Comparison of ENCODE assay signal across 8 cellular contexts in the genomic region with DNA sequence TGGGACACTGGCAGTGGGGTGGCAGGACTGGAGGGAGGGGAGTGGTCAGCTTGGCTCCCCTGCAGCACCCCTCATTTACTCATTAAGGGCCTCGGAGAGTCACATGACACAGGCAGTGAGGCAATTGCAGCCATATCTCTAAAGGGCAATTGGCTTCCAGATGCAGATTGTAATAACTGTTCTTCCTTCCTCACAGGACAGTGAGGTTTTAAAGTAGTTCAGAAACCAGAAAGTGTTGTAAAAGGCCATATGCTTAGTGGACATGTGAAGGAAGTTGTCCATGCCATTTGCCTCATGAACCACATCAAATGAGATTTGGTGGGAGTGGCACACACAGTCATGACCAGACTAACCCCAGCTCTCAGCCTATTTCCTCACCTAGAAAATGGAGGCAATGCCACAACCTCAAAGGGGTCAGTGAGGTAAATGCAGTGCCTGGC. TPM values are rescaled to one million over a fixed set of nuclear protein-coding genes. Genes with fewer than 3 reads are reported as not detected.
DNase-seq lines count a peak whose midpoint lies in the region; ATAC-seq, FAIRE-seq and TF ChIP-seq lines count a peak whose summit lies in the region.

No MANE protein-coding gene starts in this region.

- H3K9me3 ChIP-seq in astrocyte (ENCODE audit: insufficient read depth, low read depth, low read length) (no peaks in the 10 kb centered on the region), right lobe of liver (no peaks in the 10 kb centered on the region), upper lobe of left lung (no peaks in the 10 kb centered on the region)

- no peaks in the 10 kb centered on the region for H3K9me3 Mint-ChIP-seq in astrocyte (ENCODE audit: unreplicated experiment)

- DNase-seq in AG08395 (ENCODE audit: low spot score) (peak; percentile 4), LNCaP clone FGC (ENCODE audit: low read depth) (no peak), astrocyte (ENCODE audit: low read depth) (no peak), right lobe of liver (no peak), upper lobe of left lung (peak in 1 of 2 donors; percentile 65), 8988T (no peak)

- H3K9ac ChIP-seq in astrocyte (ENCODE audit: low read length), result no peak overlapping the region

- H3K4me2 ChIP-seq in astrocyte (ENCODE audit: low read length), result peak overlapping the region; percentile 19

- peak overlapping the region; percentile 11 for H2AFZ ChIP-seq in astrocyte (ENCODE audit: low read depth, low read length)

- no peaks in the 10 kb centered on the region for H4K20me1 ChIP-seq in astrocyte (ENCODE audit: insufficient read depth, low read length)

- FAIRE-seq in astrocyte (lab: Jason Lieb, UNC), result no peak

- H3K36me3 Mint-ChIP-seq in astrocyte (ENCODE audit: low read depth, unreplicated experiment), result peaks cover 4% of the 10 kb centered on the region

- WGBS in right lobe of liver (ENCODE audit: insufficient coverage, low coverage, low lambda C conversion rate, missing lambda C conversion rate), result 14% methylated on average over 1 of the region's 1 CpG
- WGBS in upper lobe of left lung, 2 donors, result 0 to 6% methylated on average over 1 of the region's 1 CpG

- no peak for TF ChIP-seq EP300 in upper lobe of left lung (IDR thresholded peaks at IDR 0.05)

- peak overlapping the region; percentile 62 for H3K27ac Mint-ChIP-seq in astrocyte (ENCODE audit: unreplicated experiment)

- H3K4me1 Mint-ChIP-seq in astrocyte (ENCODE audit: low read depth, unreplicated experiment), result peaks cover 7% of the 10 kb centered on the region

- H3K4me3 Mint-ChIP-seq in astrocyte (ENCODE audit: unreplicated experiment), result no peak overlapping the region

- no peaks in the 10 kb centered on the region for H3K27me3 ChIP-seq in astrocyte (ENCODE audit: insufficient read depth, low read length)
- no peaks in the 10 kb centered on the region for H3K27me3 ChIP-seq in right lobe of liver
- H3K27me3 ChIP-seq in upper lobe of left lung, result no peaks in the 10 kb centered on the region

- intact Hi-C loops in right lobe of liver (cut with DNase I), result no loop called here

- H3K79me2 ChIP-seq in astrocyte (ENCODE audit: insufficient read depth, low read length), result peaks cover 3% of the 10 kb centered on the region

- H3K27me3 Mint-ChIP-seq in astrocyte (ENCODE audit: low read depth, unreplicated experiment), result no peaks in the 10 kb centered on the region

- no peak for TF ChIP-seq CTCF in LNCaP clone FGC (IDR thresholded peaks at IDR 0.05; ENCODE audit: control insufficient read depth, extremely low read depth, insufficient read depth)
- TF ChIP-seq CTCF in astrocyte (IDR thresholded peaks at IDR 0.05; ENCODE audit: insufficient read depth, low read depth, low read length), result no peak
- TF ChIP-seq CTCF in right lobe of liver (IDR thresholded peaks at IDR 0.05), result no peak
- no peak for TF ChIP-seq CTCF in upper lobe of left lung (IDR thresholded peaks at IDR 0.05)

- no peak overlapping the region for H3K27ac ChIP-seq in astrocyte (ENCODE audit: low read depth, low read length)
- no peak overlapping the region for H3K27ac ChIP-seq in right lobe of liver
- H3K27ac ChIP-seq in upper lobe of left lung, result peak overlapping the region; percentile 21 to 65 (median 58)

- H3K4me3 ChIP-seq in LNCaP clone FGC (ENCODE audit: low read depth, low read length) (peak overlapping the region; percentile 43; the same call in 1 of the 2 replicates), astrocyte (ENCODE audit: insufficient read depth, low read depth, low read length) (no peak overlapping the region), right lobe of liver (peak overlapping the region in 1 of 3 donors; percentile 40), upper lobe of left lung (peak overlapping the region in 2 of 4 donors; percentile 1 to 8)

- ATAC-seq in right lobe of liver (peak; percentile 19 to 57 (median 41)), upper lobe of left lung (ENCODE audit: low FRiP score in 2 of 2) (peak in 1 of 2 donors; percentile 58), HG02840 (IDR thresholded peaks at IDR 0.05; ENCODE audit: low FRiP score, unreplicated experiment) (no peak), GM19467 (IDR thresholded peaks at IDR 0.05; ENCODE audit: unreplicated experiment) (no peak)

- no peak for TF ChIP-seq POLR2A in right lobe of liver (IDR thresholded peaks at IDR 0.05)
- no peak for TF ChIP-seq POLR2A in upper lobe of left lung (IDR thresholded peaks at IDR 0.05)

- no peaks in the 10 kb centered on the region for H3K36me3 ChIP-seq in astrocyte (ENCODE audit: insufficient read depth, low read length)
- no peaks in the 10 kb centered on the region for H3K36me3 ChIP-seq in right lobe of liver
- H3K36me3 ChIP-seq in upper lobe of left lung, result no peaks in the 10 kb centered on the region

- H3K4me1 ChIP-seq in astrocyte (ENCODE audit: insufficient read depth, low read length) (peaks cover 6% of the 10 kb centered on the region), right lobe of liver (peaks cover 0 to 4% (median 0%) of the 10 kb centered on the region in 4 donors), upper lobe of left lung (peaks cover 0 to 15% (median 13%) of the 10 kb centered on the region in 4 donors)

RNA-seq across cellular contexts. Expression of gene MTX1, which starts 11.1 kb away (rescaled TPM):
- 39.8 and 41.8 TPM in 2 replicates for total RNA-seq in astrocyte
- 10 to 100 TPM; 20.0 to 50.7 (median 23.9) TPM for total RNA-seq in right lobe of liver
- total RNA-seq in upper lobe of left lung, result 10 to 100 TPM; 23.0 to 68.4 (median 37.4) TPM

RNA-seq across cellular contexts. Expression of gene THBS3, which starts 11.9 kb away (rescaled TPM):
- total RNA-seq in astrocyte (153 and 162 TPM in 2 replicates), right lobe of liver (10 to 100 TPM in 3 of 6 experiments, 1 to 10 TPM in 3; 4.0 to 14.4 (median 10.5) TPM), upper lobe of left lung (10 to 100 TPM; 18.3 to 97.4 (median 27.6) TPM)

RNA-seq across cellular contexts. Expression of gene ENTREP3, which starts 35.7 kb away (rescaled TPM):
- 51.1 and 51.7 TPM in 2 replicates for total RNA-seq in astrocyte
- 10 to 100 TPM in 2 of 6 experiments, 1 to 10 TPM in 4; 7.2 to 13.0 (median 9.6) TPM for total RNA-seq in right lobe of liver
- total RNA-seq in upper lobe of left lung, result 10 to 100 TPM in 5 of 6 donors, 1 to 10 TPM in 1; 9.3 to 30.3 (median 20.6) TPM

RNA-seq across cellular contexts. Expression of gene SCAMP3, which starts 42.5 kb away (rescaled TPM):
- total RNA-seq in astrocyte (68.9 and 70.3 TPM in 2 replicates), right lobe of liver (10 to 100 TPM; 27.9 to 63.4 (median 29.2) TPM), upper lobe of left lung (10 to 100 TPM; 61.5 to 96.1 (median 70.4) TPM)

RNA-seq across cellular contexts. Expression of gene TRIM46, which starts 46.0 kb away (rescaled TPM):
- total RNA-seq in astrocyte, result 13.2 and 13.6 TPM in 2 replicates
- total RNA-seq in right lobe of liver, result under 1 TPM in 2 of 6 experiments, not detected in 4; 0.09 to 0.15 TPM
- total RNA-seq in upper lobe of left lung, result under 1 TPM in 3 of 6 donors, not detected in 3; 0.30 to 0.64 (median 0.57) TPM

Comparison
In these comparisons a context has a peak if more than half of its experiments do, and no peak if none do; other contexts are left out.
1. H3K27ac ChIP-seq: peak in upper lobe of left lung (4 of 4); none in astrocyte (single experiment) and right lobe of liver (0 of 3).
2. ATAC-seq: peak in right lobe of liver (4 of 4); none in HG02840 (single experiment) and GM19467 (single experiment).